In genomic region chr6:42453027-42453648, GRCh38 we compare ENCODE assay signal across 1 cellular context.
A peak's percentile ranks its signal among the peaks of the same experiment; 100 is the strongest.
TF ChIP-seq lines count a peak whose summit lies in the region.

No MANE protein-coding gene starts in this region.

TF ChIP-seq in GM12878, 131 proteins besides CTCF, POLR2A, EP300 and RAD21 (continued from another document and continues in another):
- TF ChIP-seq BMI1 (IDR thresholded peaks at IDR 0.05; ENCODE audit: borderline replicate concordance) (no peak), TCF7 (IDR thresholded peaks at IDR 0.05; ENCODE audit: borderline replicate concordance) (no peak), CEBPZ (IDR thresholded peaks at IDR 0.05; ENCODE audit: low read depth, low read length) (no peak), E2F8 (IDR thresholded peaks at IDR 0.05; ENCODE audit: low read depth, partially characterized antibody) (no peak), RUNX3 (IDR thresholded peaks at IDR 0.05; ENCODE audit: low read length) (peak; percentile 73), NR2C1 (IDR thresholded peaks at IDR 0.05) (no peak), SIN3A (IDR thresholded peaks at IDR 0.05; ENCODE audit: low read depth, low read length) (no peak), FOXM1 (IDR thresholded peaks at IDR 0.05; ENCODE audit: low read depth, low read length) (no peak), KLF5 (IDR thresholded peaks at IDR 0.05; ENCODE audit: partially characterized antibody) (no peak), SP1 (IDR thresholded peaks at IDR 0.05; ENCODE audit: low read depth, low read length) (peak; percentile 38), NR2F1 (conservative IDR thresholded peaks at IDR 0.05) (peak; percentile 58), MEF2A (IDR thresholded peaks at IDR 0.05; ENCODE audit: insufficient read depth, low read depth, low read length) (0 out of 2 replicates have a peak, but pooled peaks have one; percentile 35), ZBTB40 (IDR thresholded peaks at IDR 0.05; ENCODE audit: borderline replicate concordance) (no peak), GATAD2B (conservative IDR thresholded peaks at IDR 0.05; ENCODE audit: low read depth) (peak; percentile 75; the same call in 1 of the 2 replicates), CHD1 (IDR thresholded peaks at IDR 0.05; ENCODE audit: low read depth, low read length) (no peak), MAX (IDR thresholded peaks at IDR 0.05; ENCODE audit: low read depth, low read length) (peak; percentile 65), SPI1 (IDR thresholded peaks at IDR 0.05; ENCODE audit: borderline replicate concordance, insufficient read depth, low read depth, low read length) (no peak), KAT2A (conservative IDR thresholded peaks at IDR 0.05; ENCODE audit: control insufficient read depth, low read depth, low read length) (no peak), CREM (IDR thresholded peaks at IDR 0.05; ENCODE audit: low read depth) (no peak), SUZ12 (IDR thresholded peaks at IDR 0.05; ENCODE audit: unreplicated experiment) (no peak), ASH2L (IDR thresholded peaks at IDR 0.05; ENCODE audit: borderline replicate concordance, low read depth) (no peak), SIX5 (IDR thresholded peaks at IDR 0.05; ENCODE audit: low read depth, low read length, severe bottlenecking) (no peak), WRNIP1 (IDR thresholded peaks at IDR 0.05; ENCODE audit: borderline replicate concordance, low read depth, low read length) (no peak), PKNOX1 (IDR thresholded peaks at IDR 0.05) (no peak), ELK1 (IDR thresholded peaks at IDR 0.05; ENCODE audit: low read depth, low read length) (no peak), RAD51 (IDR thresholded peaks at IDR 0.05) (no peak), EZH2 (IDR thresholded peaks at IDR 0.05; ENCODE audit: borderline replicate concordance, control insufficient read depth, low read depth, low read length) (no peak), BACH1 (IDR thresholded peaks at IDR 0.05; ENCODE audit: borderline replicate concordance) (peak; percentile 39; the same call in 1 of the 2 replicates), RBBP5 (conservative IDR thresholded peaks at IDR 0.05) (no peak)
- TF ChIP-seq, protein P1, sequence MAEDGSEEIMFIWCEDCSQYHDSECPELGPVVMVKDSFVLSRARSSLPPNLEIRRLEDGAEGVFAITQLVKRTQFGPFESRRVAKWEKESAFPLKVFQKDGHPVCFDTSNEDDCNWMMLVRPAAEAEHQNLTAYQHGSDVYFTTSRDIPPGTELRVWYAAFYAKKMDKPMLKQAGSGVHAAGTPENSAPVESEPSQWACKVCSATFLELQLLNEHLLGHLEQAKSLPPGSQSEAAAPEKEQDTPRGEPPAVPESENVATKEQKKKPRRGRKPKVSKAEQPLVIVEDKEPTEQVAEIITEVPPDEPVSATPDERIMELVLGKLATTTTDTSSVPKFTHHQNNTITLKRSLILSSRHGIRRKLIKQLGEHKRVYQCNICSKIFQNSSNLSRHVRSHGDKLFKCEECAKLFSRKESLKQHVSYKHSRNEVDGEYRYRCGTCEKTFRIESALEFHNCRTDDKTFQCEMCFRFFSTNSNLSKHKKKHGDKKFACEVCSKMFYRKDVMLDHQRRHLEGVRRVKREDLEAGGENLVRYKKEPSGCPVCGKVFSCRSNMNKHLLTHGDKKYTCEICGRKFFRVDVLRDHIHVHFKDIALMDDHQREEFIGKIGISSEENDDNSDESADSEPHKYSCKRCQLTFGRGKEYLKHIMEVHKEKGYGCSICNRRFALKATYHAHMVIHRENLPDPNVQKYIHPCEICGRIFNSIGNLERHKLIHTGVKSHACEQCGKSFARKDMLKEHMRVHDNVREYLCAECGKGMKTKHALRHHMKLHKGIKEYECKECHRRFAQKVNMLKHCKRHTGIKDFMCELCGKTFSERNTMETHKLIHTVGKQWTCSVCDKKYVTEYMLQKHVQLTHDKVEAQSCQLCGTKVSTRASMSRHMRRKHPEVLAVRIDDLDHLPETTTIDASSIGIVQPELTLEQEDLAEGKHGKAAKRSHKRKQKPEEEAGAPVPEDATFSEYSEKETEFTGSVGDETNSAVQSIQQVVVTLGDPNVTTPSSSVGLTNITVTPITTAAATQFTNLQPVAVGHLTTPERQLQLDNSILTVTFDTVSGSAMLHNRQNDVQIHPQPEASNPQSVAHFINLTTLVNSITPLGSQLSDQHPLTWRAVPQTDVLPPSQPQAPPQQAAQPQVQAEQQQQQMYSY (CRISPR knock-in tag; IDR thresholded peaks at IDR 0.05): no peak
- TF ChIP-seq, protein P2, sequence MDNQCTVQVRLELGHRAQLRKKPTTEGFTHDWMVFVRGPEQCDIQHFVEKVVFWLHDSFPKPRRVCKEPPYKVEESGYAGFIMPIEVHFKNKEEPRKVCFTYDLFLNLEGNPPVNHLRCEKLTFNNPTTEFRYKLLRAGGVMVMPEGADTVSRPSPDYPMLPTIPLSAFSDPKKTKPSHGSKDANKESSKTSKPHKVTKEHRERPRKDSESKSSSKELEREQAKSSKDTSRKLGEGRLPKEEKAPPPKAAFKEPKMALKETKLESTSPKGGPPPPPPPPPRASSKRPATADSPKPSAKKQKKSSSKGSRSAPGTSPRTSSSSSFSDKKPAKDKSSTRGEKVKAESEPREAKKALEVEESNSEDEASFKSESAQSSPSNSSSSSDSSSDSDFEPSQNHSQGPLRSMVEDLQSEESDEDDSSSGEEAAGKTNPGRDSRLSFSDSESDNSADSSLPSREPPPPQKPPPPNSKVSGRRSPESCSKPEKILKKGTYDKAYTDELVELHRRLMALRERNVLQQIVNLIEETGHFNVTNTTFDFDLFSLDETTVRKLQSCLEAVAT (IDR thresholded peaks at IDR 0.05): no peak
- TF ChIP-seq, protein P3, sequence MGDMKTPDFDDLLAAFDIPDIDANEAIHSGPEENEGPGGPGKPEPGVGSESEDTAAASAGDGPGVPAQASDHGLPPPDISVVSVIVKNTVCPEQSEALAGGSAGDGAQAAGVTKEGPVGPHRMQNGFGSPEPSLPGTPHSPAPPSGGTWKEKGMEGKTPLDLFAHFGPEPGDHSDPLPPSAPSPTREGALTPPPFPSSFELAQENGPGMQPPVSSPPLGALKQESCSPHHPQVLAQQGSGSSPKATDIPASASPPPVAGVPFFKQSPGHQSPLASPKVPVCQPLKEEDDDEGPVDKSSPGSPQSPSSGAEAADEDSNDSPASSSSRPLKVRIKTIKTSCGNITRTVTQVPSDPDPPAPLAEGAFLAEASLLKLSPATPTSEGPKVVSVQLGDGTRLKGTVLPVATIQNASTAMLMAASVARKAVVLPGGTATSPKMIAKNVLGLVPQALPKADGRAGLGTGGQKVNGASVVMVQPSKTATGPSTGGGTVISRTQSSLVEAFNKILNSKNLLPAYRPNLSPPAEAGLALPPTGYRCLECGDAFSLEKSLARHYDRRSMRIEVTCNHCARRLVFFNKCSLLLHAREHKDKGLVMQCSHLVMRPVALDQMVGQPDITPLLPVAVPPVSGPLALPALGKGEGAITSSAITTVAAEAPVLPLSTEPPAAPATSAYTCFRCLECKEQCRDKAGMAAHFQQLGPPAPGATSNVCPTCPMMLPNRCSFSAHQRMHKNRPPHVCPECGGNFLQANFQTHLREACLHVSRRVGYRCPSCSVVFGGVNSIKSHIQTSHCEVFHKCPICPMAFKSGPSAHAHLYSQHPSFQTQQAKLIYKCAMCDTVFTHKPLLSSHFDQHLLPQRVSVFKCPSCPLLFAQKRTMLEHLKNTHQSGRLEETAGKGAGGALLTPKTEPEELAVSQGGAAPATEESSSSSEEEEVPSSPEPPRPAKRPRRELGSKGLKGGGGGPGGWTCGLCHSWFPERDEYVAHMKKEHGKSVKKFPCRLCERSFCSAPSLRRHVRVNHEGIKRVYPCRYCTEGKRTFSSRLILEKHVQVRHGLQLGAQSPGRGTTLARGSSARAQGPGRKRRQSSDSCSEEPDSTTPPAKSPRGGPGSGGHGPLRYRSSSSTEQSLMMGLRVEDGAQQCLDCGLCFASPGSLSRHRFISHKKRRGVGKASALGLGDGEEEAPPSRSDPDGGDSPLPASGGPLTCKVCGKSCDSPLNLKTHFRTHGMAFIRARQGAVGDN (IDR thresholded peaks at IDR 0.05): no peak
- TF ChIP-seq, protein P4, sequence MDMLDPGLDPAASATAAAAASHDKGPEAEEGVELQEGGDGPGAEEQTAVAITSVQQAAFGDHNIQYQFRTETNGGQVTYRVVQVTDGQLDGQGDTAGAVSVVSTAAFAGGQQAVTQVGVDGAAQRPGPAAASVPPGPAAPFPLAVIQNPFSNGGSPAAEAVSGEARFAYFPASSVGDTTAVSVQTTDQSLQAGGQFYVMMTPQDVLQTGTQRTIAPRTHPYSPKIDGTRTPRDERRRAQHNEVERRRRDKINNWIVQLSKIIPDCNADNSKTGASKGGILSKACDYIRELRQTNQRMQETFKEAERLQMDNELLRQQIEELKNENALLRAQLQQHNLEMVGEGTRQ (IDR thresholded peaks at IDR 0.05; ENCODE audit: borderline replicate concordance, low read depth, low read length): no peak
